ENCODE assay signal across 8 cellular contexts in the genomic region with DNA sequence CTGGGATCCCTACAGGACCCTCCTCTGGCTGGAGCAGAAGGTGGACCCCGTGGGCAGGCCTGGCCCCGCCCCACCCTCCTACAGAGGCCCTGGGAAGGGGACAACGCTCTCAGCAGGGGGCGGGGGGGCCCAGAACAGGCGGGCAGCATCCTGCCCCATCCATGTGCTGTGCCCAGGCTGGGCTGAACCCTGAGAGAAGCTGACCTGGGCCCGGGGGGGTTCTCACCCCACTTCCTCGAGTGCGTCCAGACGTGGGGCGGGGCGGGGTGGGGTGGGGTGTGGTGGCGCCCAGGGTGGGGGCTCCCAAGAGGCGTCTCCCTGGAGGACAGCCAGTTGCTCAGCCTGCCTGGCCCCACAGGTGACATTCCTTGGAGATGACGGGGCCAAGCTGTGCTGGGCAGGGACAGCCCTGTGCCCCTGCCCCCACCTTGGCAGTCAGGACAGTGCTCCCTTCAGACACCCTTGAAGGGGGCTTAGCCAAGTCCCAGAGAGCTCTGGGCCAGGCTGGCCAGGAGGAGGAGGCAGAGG. TPM values are rescaled to one million over a fixed set of nuclear protein-coding genes. Genes with fewer than 3 reads are reported as not detected.
DNase-seq lines count a peak whose midpoint lies in the region; ATAC-seq and TF ChIP-seq lines count a peak whose summit lies in the region.

No MANE protein-coding gene starts in this region.

- POLR2A ChIA-PET in activated CD4-positive, alpha-beta memory T cell treated with anti-CD3 and anti-CD28 coated beads for 36 hours (lab: Charles Lee), result interaction anchor here (0.5 to 3.1 kb wide), 8 partner anchors 11 to 439 kb away, joined by 3 to 26 read pairs (median 6); a partner anchor contains a TSS

- peak; percentile 10; the same call in 2 of the 3 replicates for ATAC-seq in GM23338

- no peaks in the 10 kb centered on the region for H4K20me1 ChIP-seq in GM23338 (replicated peaks; ENCODE audit: insufficient read depth)

- H3K36me3 Mint-ChIP-seq in GM23338 (ENCODE audit: low read depth), result peaks cover 35% of the 10 kb centered on the region
- H3K36me3 Mint-ChIP-seq in activated CD4-positive, alpha-beta memory T cell treated with anti-CD3 and anti-CD28 coated beads for 36 hours, result peaks cover 27% of the 10 kb centered on the region

- peak overlapping the region; percentile 37 for H3K27ac ChIP-seq in C4-2B
- no peak overlapping the region for H3K27ac ChIP-seq in GM23338 (ENCODE audit: low read depth)
- H3K27ac ChIP-seq in suprapubic skin, result peak overlapping the region; percentile 86

- H3K79me2 ChIP-seq in GM23338 (replicated peaks; ENCODE audit: insufficient read depth), result no peaks in the 10 kb centered on the region

- no peak for TF ChIP-seq EP300 in suprapubic skin (IDR thresholded peaks at IDR 0.05)

- no peaks in the 10 kb centered on the region for H3K9me3 Mint-ChIP-seq in GM23338
- H3K9me3 Mint-ChIP-seq in activated CD4-positive, alpha-beta memory T cell treated with anti-CD3 and anti-CD28 coated beads for 36 hours, result no peaks in the 10 kb centered on the region

- intact Hi-C loops in activated CD4-positive, alpha-beta memory T cell treated with anti-CD3 and anti-CD28 coated beads for 36 hours (cut with micrococcal nuclease), result loop anchor here (1.0 kb wide), 1 partner anchor 12 kb away; no protein-coding TSS in a partner anchor

- H3K9me3 ChIP-seq in suprapubic skin, result no peaks in the 10 kb centered on the region

- DNase-seq in GM23338 (ENCODE audit: low spot score), result no peak
- peak; percentile 56 for DNase-seq in activated CD4-positive, alpha-beta memory T cell treated with anti-CD3 and anti-CD28 coated beads for 36 hours
- peak; percentile 88 for DNase-seq in islet precursor cell
- peak in 1 of 2 donors; percentile 82 for DNase-seq in suprapubic skin (ENCODE audit: low spot score in 2 of 2)
- no peak for DNase-seq in NK-92 treated with Interleukin-12 subunit alpha and Interleukin-12 subunit beta, amount 100 ng/mL, for 24 hours (lab: John Stamatoyannopoulos, UW)
- no peak for DNase-seq in activated effector memory CD4-positive, alpha-beta T cell treated with anti-CD3 and anti-CD28 coated beads, Interleukin-2, amount 50 U/mL, for 16 hours
- no peak for DNase-seq in foreskin fibroblast

- H3K4me3 ChIP-seq in GM23338 (no peak overlapping the region), suprapubic skin (peak overlapping the region; percentile 37), foreskin fibroblast (ENCODE audit: low read depth in 1 of 2, low read length in 2 of 2) (no peak overlapping the region)

- H3K27me3 ChIP-seq in GM23338 (ENCODE audit: insufficient read depth), result no peaks in the 10 kb centered on the region
- no peaks in the 10 kb centered on the region for H3K27me3 ChIP-seq in suprapubic skin

- TF ChIP-seq POLR2A in suprapubic skin (IDR thresholded peaks at IDR 0.05), result no peak

- H3F3A ChIP-seq in GM23338 (replicated peaks; ENCODE audit: low read depth), result peaks cover 17% of the 10 kb centered on the region; the same call in 1 of the 2 replicates

- H3K9me2 ChIP-seq in GM23338 (ENCODE audit: insufficient read depth), result no peaks in the 10 kb centered on the region

- H3K27ac Mint-ChIP-seq in GM23338, result no peak overlapping the region
- peak overlapping the region; percentile 95 for H3K27ac Mint-ChIP-seq in activated CD4-positive, alpha-beta memory T cell treated with anti-CD3 and anti-CD28 coated beads for 36 hours

- peaks cover 8% of the 10 kb centered on the region for H3K27me3 Mint-ChIP-seq in GM23338 (ENCODE audit: insufficient read depth, low read depth, poor library complexity)
- no peaks in the 10 kb centered on the region for H3K27me3 Mint-ChIP-seq in activated CD4-positive, alpha-beta memory T cell treated with anti-CD3 and anti-CD28 coated beads for 36 hours

- no peak overlapping the region for H3K4me3 Mint-ChIP-seq in GM23338
- peak overlapping the region; percentile 93 for H3K4me3 Mint-ChIP-seq in activated CD4-positive, alpha-beta memory T cell treated with anti-CD3 and anti-CD28 coated beads for 36 hours

- no CpG with 5 or more reads among the region's 14 CpGs for WGBS in suprapubic skin

- no peak overlapping the region for H3K4me2 ChIP-seq in GM23338

- H3K36me3 ChIP-seq in GM23338 (ENCODE audit: insufficient read depth) (0 out of 2 replicates have a peak, but pooled peaks cover 8% of the 10 kb centered on the region), suprapubic skin (peaks cover 43% of the 10 kb centered on the region)

- TF ChIP-seq CTCF in C4-2B (conservative IDR thresholded peaks at IDR 0.05), result no peak
- TF ChIP-seq CTCF in GM23338 (conservative IDR thresholded peaks at IDR 0.05; ENCODE audit: low read depth in 2 of 2), result no peak
- TF ChIP-seq CTCF in suprapubic skin (IDR thresholded peaks at IDR 0.05), result no peak
- TF ChIP-seq CTCF in foreskin fibroblast (IDR thresholded peaks at IDR 0.05; ENCODE audit: low read depth, low read length), result no peak

- CTCF ChIA-PET in activated CD4-positive, alpha-beta memory T cell treated with anti-CD3 and anti-CD28 coated beads for 36 hours (lab: Charles Lee), result interaction anchor here (0.6 to 5.1 kb wide), 12 partner anchors 10 to 246 kb away, joined by 3 to 45 read pairs (median 5); a partner anchor contains a TSS

- H3K4me1 ChIP-seq in GM23338 (ENCODE audit: insufficient read depth), result peaks cover 10% of the 10 kb centered on the region
- peaks cover 52% of the 10 kb centered on the region for H3K4me1 ChIP-seq in suprapubic skin

- no peak overlapping the region for H2AFZ ChIP-seq in GM23338

- H3K4me1 Mint-ChIP-seq in GM23338, result peaks cover 14% of the 10 kb centered on the region
- peaks cover 21% of the 10 kb centered on the region for H3K4me1 Mint-ChIP-seq in activated CD4-positive, alpha-beta memory T cell treated with anti-CD3 and anti-CD28 coated beads for 36 hours (ENCODE audit: low read depth)

RNA-seq across cellular contexts. Expression of a gene that starts 0.4 kb away (rescaled TPM):
- total RNA-seq in GM23338 (2014; rRNA removed; shearing (Covaris generic)), result 3.8 and 5.9 TPM in 2 replicates
- polyA plus RNA-seq in GM23338 (2016; fragmentation: Nextera tagmentation; extraction: Ambion mirVana), result 10.5 and 10.8 TPM in 2 replicates
- 100 to 1,000 TPM; 135 to 139 TPM for total RNA-seq in activated CD4-positive, alpha-beta memory T cell treated with anti-CD3 and anti-CD28 coated beads for 36 hours
- 10 to 100 TPM in 1 of 4 donors, 1 to 10 TPM in 3; 5.2 to 21.0 (median 7.2) TPM for total RNA-seq in suprapubic skin

RNA-seq across cellular contexts. Expression of a gene that starts 10.5 kb away (rescaled TPM):
- total RNA-seq in GM23338 (2014; rRNA removed; shearing (Covaris generic)), result 34.9 and 36.2 TPM in 2 replicates
- 59.5 and 63.5 TPM in 2 replicates for polyA plus RNA-seq in GM23338 (2016; fragmentation: Nextera tagmentation; extraction: Ambion mirVana)
- 10 to 100 TPM; 79.1 to 80.6 TPM for total RNA-seq in activated CD4-positive, alpha-beta memory T cell treated with anti-CD3 and anti-CD28 coated beads for 36 hours
- total RNA-seq in suprapubic skin, result 10 to 100 TPM; 64.9 to 99.4 (median 76.9) TPM

RNA-seq across cellular contexts. Expression of a gene that starts 33.8 kb away (rescaled TPM):
- 9.9 and 12.5 TPM in 2 replicates for total RNA-seq in GM23338 (2014; rRNA removed; shearing (Covaris generic))
- polyA plus RNA-seq in GM23338 (2016; fragmentation: Nextera tagmentation; extraction: Ambion mirVana), result 7.2 TPM in 2 replicates
- total RNA-seq in activated CD4-positive, alpha-beta memory T cell treated with anti-CD3 and anti-CD28 coated beads for 36 hours, result 10 to 100 TPM; 18.5 to 19.5 TPM
- total RNA-seq in suprapubic skin, result 10 to 100 TPM; 22.8 to 43.1 (median 27.7) TPM

RNA-seq across cellular contexts. Expression of a gene that starts 52.2 kb away (rescaled TPM):
- total RNA-seq in GM23338 (2014; rRNA removed; shearing (Covaris generic)), result 53.8 and 54.0 TPM in 2 replicates
- 13.8 and 15.0 TPM in 2 replicates for polyA plus RNA-seq in GM23338 (2016; fragmentation: Nextera tagmentation; extraction: Ambion mirVana)
- 10 to 100 TPM; 27.5 to 28.2 TPM for total RNA-seq in activated CD4-positive, alpha-beta memory T cell treated with anti-CD3 and anti-CD28 coated beads for 36 hours
- total RNA-seq in suprapubic skin, result 10 to 100 TPM; 22.5 to 44.6 (median 32.1) TPM

RNA-seq across cellular contexts. Expression of a gene that starts 60.0 kb away (rescaled TPM):
- total RNA-seq in GM23338 (2014; rRNA removed; shearing (Covaris generic)), result 65.2 and 67.0 TPM in 2 replicates
- polyA plus RNA-seq in GM23338 (2016; fragmentation: Nextera tagmentation; extraction: Ambion mirVana), result 16.6 and 21.8 TPM in 2 replicates
- 10 to 100 TPM; 21.8 to 24.7 TPM for total RNA-seq in activated CD4-positive, alpha-beta memory T cell treated with anti-CD3 and anti-CD28 coated beads for 36 hours
- total RNA-seq in suprapubic skin, result 10 to 100 TPM; 27.8 to 68.2 (median 31.9) TPM

Comparison
In these comparisons a context has a peak if more than half of its experiments do, and no peak if none do; other contexts are left out.
1. DNase-seq: peak in activated CD4-positive, alpha-beta memory T cell treated with anti-CD3 and anti-CD28 coated beads for 36 hours (single experiment) and islet precursor cell (single experiment); none in GM23338 (single experiment), NK-92 treated with Interleukin-12 subunit alpha and Interleukin-12 subunit beta, amount 100 ng/mL, for 24 hours (single experiment), activated effector memory CD4-positive, alpha-beta T cell treated with anti-CD3 and anti-CD28 coated beads, Interleukin-2, amount 50 U/mL, for 16 hours (single experiment) and foreskin fibroblast (0 of 2).
2. RNA of a gene that starts 0.4 kb away (total RNA-seq): 135 to 139 TPM in activated CD4-positive, alpha-beta memory T cell treated with anti-CD3 and anti-CD28 coated beads for 36 hours; 5.2 to 21.0 TPM in suprapubic skin and 3.8 to 5.9 TPM in GM23338; every median in the first group is over 4 times any median in the second.